ENCODE assay signal across 8 cellular contexts in genomic region chr5:55324815-55325418, GRCh38.
A peak's percentile ranks its signal among the peaks of the same experiment; 100 is the strongest.
DNase-seq lines count a peak whose midpoint lies in the region; ATAC-seq and TF ChIP-seq lines count a peak whose summit lies in the region.

No MANE protein-coding gene starts in this region.

- peak; percentile 15 for DNase-seq in AG08396 (ENCODE audit: low spot score)
- DNase-seq in GM10248 (ENCODE audit: extremely low spot score) = peak; percentile 29
- DNase-seq in WERI-Rb-1 = no peak
- peak; percentile 64 for DNase-seq in globus pallidus (ENCODE audit: low spot score)
- DNase-seq in stimulated activated effector memory CD8-positive, alpha-beta T cell treated with anti-CD3 and anti-CD28 coated beads, Interleukin-12 subunit alpha, Interleukin-12 subunit beta, amount 100 ng/mL, for 72 hours (ENCODE audit: low spot score in 2 of 2) = no peak
- no peak for DNase-seq in middle frontal gyrus (ENCODE audit: extremely low spot score, low spot score)

- peaks cover 80% of the 10 kb centered on the region for H3K36me3 Mint-ChIP-seq in stimulated activated effector memory CD8-positive, alpha-beta T cell treated with anti-CD3 and anti-CD28 coated beads, Interleukin-12 subunit alpha, Interleukin-12 subunit beta, amount 100 ng/mL, for 72 hours

- TF ChIP-seq CTCF in GM10248 (IDR thresholded peaks at IDR 0.05; ENCODE audit: control extremely low read depth, extremely low read depth, low read depth, missing control alignments) (peak; percentile 71), KMS-11 (conservative IDR thresholded peaks at IDR 0.05; ENCODE audit: low read depth, low read length) (peak; percentile 77), WERI-Rb-1 (IDR thresholded peaks at IDR 0.05; ENCODE audit: low read depth, low read length) (0 out of 2 replicates have a peak, but pooled peaks have one; percentile 27)

- no peaks in the 10 kb centered on the region for H4K20me1 ChIP-seq in KMS-11 (ENCODE audit: insufficient read depth)

- H3K27me3 ChIP-seq in KMS-11 (ENCODE audit: insufficient read depth, low read depth) (no peaks in the 10 kb centered on the region), WERI-Rb-1 (ENCODE audit: insufficient read depth, low read depth, severe bottlenecking) (no peaks in the 10 kb centered on the region)

- H3K79me2 ChIP-seq in KMS-11 (ENCODE audit: insufficient read depth, low read depth) = peaks cover 39% of the 10 kb centered on the region; the same call in 1 of the 2 replicates

- no peaks in the 10 kb centered on the region for H3K9me3 Mint-ChIP-seq in stimulated activated effector memory CD8-positive, alpha-beta T cell treated with anti-CD3 and anti-CD28 coated beads, Interleukin-12 subunit alpha, Interleukin-12 subunit beta, amount 100 ng/mL, for 72 hours

- no peaks in the 10 kb centered on the region for H3K9me3 ChIP-seq in WERI-Rb-1 (ENCODE audit: severe bottlenecking)

- POLR2A ChIA-PET in GM10248 (lab: Yijun Ruan, JAX) = no interaction called here

- no peak overlapping the region for H2AFZ ChIP-seq in KMS-11 (ENCODE audit: low read depth)

- H3K4me3 Mint-ChIP-seq in stimulated activated effector memory CD8-positive, alpha-beta T cell treated with anti-CD3 and anti-CD28 coated beads, Interleukin-12 subunit alpha, Interleukin-12 subunit beta, amount 100 ng/mL, for 72 hours = no peak overlapping the region

- peaks cover 18% of the 10 kb centered on the region for H3K4me1 ChIP-seq in KMS-11 (ENCODE audit: low read depth, poor library complexity, severe bottlenecking)

- no peaks in the 10 kb centered on the region; the same call in 1 of the 2 replicates for H3K36me3 ChIP-seq in KMS-11 (ENCODE audit: insufficient read depth)
- H3K36me3 ChIP-seq in WERI-Rb-1 = peaks cover 44% of the 10 kb centered on the region

- H3K4me3 ChIP-seq in KMS-11 (IDR thresholded peaks at IDR 0.05; ENCODE audit: insufficient read depth, low read depth, low read length) (no peak overlapping the region), WERI-Rb-1 (ENCODE audit: low read depth, low read length) (no peak overlapping the region)

- H3K4me2 ChIP-seq in KMS-11 = no peak overlapping the region

- H3K27ac ChIP-seq in KMS-11 (no peak overlapping the region), WERI-Rb-1 (no peak overlapping the region; the same call in 1 of the 2 replicates)

- no peak overlapping the region for H3K27ac Mint-ChIP-seq in stimulated activated effector memory CD8-positive, alpha-beta T cell treated with anti-CD3 and anti-CD28 coated beads, Interleukin-12 subunit alpha, Interleukin-12 subunit beta, amount 100 ng/mL, for 72 hours

- peaks cover 8% of the 10 kb centered on the region for H3K4me1 Mint-ChIP-seq in stimulated activated effector memory CD8-positive, alpha-beta T cell treated with anti-CD3 and anti-CD28 coated beads, Interleukin-12 subunit alpha, Interleukin-12 subunit beta, amount 100 ng/mL, for 72 hours

- no peak overlapping the region for H3K9ac ChIP-seq in KMS-11

- ATAC-seq in stimulated activated effector memory CD8-positive, alpha-beta T cell treated with anti-CD3 and anti-CD28 coated beads, Interleukin-12 subunit alpha, Interleukin-12 subunit beta, amount 100 ng/mL, for 72 hours = peak; percentile 50
- ATAC-seq in HG02938 (IDR thresholded peaks at IDR 0.05; ENCODE audit: unreplicated experiment) = no peak

- CTCF ChIA-PET in GM10248 (lab: Yijun Ruan, JAX) = interaction anchor here (0.6 to 2.7 kb wide), 9 partner anchors 9 to 1954 kb away, joined by 3 to 8 read pairs (median 3); no protein-coding TSS in a partner anchor

Comparison
In these comparisons a context has a peak if more than half of its experiments do, and no peak if none do; other contexts are left out.
1. DNase-seq: peak in AG08396 (single experiment), GM10248 (single experiment) and globus pallidus (single experiment); none in WERI-Rb-1 (single experiment), stimulated activated effector memory CD8-positive, alpha-beta T cell treated with anti-CD3 and anti-CD28 coated beads, Interleukin-12 subunit alpha, Interleukin-12 subunit beta, amount 100 ng/mL, for 72 hours (0 of 2) and middle frontal gyrus (single experiment).
2. CTCF ChIP-seq: peak in every context shown above with its lines; median percentile 77 in KMS-11; 71 in GM10248; 27 in WERI-Rb-1.